In the genomic region with DNA sequence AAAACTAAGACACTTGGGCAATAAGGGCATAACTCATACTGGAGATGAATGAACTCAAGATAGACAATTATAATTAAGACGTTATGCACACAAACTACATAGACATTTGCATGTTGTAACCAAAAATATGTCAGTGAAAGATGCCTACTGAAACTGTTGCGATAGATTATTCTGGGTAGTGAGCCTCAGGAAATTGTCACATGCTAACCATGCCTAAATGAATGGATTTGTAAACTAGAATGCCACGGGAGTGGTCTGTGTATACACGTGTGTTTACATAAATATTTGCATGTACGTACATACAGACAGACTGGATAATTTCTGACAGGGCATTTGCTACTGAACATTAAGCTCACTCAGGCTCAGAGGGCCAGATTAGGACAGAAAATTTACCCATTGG, we compare ENCODE assay signal across 9 cellular contexts.
DNase-seq lines count a peak whose midpoint lies in the region; ATAC-seq and TF ChIP-seq lines count a peak whose summit lies in the region.
"Had no signal": no experiment of that assay in that cellular context is flagged by ENCODE, and none has a peak within 500 bp of the region (broad histone marks: within the 10 kb centered on the region; RNA-seq: fewer than 3 reads in every experiment).

No MANE protein-coding gene starts in this region.

- H3K4me1 Mint-ChIP-seq in activated naive CD4-positive, alpha-beta T cell treated with anti-CD3 and anti-CD28 coated beads, Interleukin-2, amount 50 U/mL, for 24 hours = no peaks in the 10 kb centered on the region
- peaks cover 5% of the 10 kb centered on the region for H3K4me1 Mint-ChIP-seq in activated naive CD8-positive, alpha-beta T cell treated with anti-CD3 and anti-CD28 coated beads, Interleukin-2, amount 50 U/mL, for 24 hours
- H3K4me1 Mint-ChIP-seq in stimulated activated naive B cell treated with anti-CD40 and anti-IgM and Interleukin-4, amounts not matched to agents 10 μg/mL and 1 μg/mL and 100 μg/mL, for 72 hours = peaks cover 14 to 45% of the 10 kb centered on the region in 2 donors

- no peaks in the 10 kb centered on the region for H3K27me3 Mint-ChIP-seq in activated naive CD4-positive, alpha-beta T cell treated with anti-CD3 and anti-CD28 coated beads, Interleukin-2, amount 50 U/mL, for 24 hours
- H3K27me3 Mint-ChIP-seq in activated naive CD8-positive, alpha-beta T cell treated with anti-CD3 and anti-CD28 coated beads, Interleukin-2, amount 50 U/mL, for 24 hours = peaks cover 2% of the 10 kb centered on the region
- no peaks in the 10 kb centered on the region for H3K27me3 Mint-ChIP-seq in stimulated activated naive B cell treated with anti-CD40 and anti-IgM and Interleukin-4, amounts not matched to agents 10 μg/mL and 1 μg/mL and 100 μg/mL, for 72 hours

- TF ChIP-seq CTCF in WERI-Rb-1 (IDR thresholded peaks at IDR 0.05; ENCODE audit: low read depth, low read length) = no peak

- H3K9me3 ChIP-seq in WERI-Rb-1 (ENCODE audit: severe bottlenecking) = no peaks in the 10 kb centered on the region
- H3K9me3 ChIP-seq: mucosa of descending colon had no signal

- no peaks in the 10 kb centered on the region for H3K36me3 Mint-ChIP-seq in activated naive CD4-positive, alpha-beta T cell treated with anti-CD3 and anti-CD28 coated beads, Interleukin-2, amount 50 U/mL, for 24 hours
- no peaks in the 10 kb centered on the region for H3K36me3 Mint-ChIP-seq in activated naive CD8-positive, alpha-beta T cell treated with anti-CD3 and anti-CD28 coated beads, Interleukin-2, amount 50 U/mL, for 24 hours (ENCODE audit: low read depth)
- peaks cover 0 to 16% of the 10 kb centered on the region in 2 donors for H3K36me3 Mint-ChIP-seq in stimulated activated naive B cell treated with anti-CD40 and anti-IgM and Interleukin-4, amounts not matched to agents 10 μg/mL and 1 μg/mL and 100 μg/mL, for 72 hours

- H3K4me3 Mint-ChIP-seq in activated naive CD4-positive, alpha-beta T cell treated with anti-CD3 and anti-CD28 coated beads, Interleukin-2, amount 50 U/mL, for 24 hours = peak overlapping the region; percentile 89
- H3K4me3 Mint-ChIP-seq in activated naive CD8-positive, alpha-beta T cell treated with anti-CD3 and anti-CD28 coated beads, Interleukin-2, amount 50 U/mL, for 24 hours = peak overlapping the region; percentile 89
- H3K4me3 Mint-ChIP-seq in stimulated activated naive B cell treated with anti-CD40 and anti-IgM and Interleukin-4, amounts not matched to agents 10 μg/mL and 1 μg/mL and 100 μg/mL, for 72 hours = peak overlapping the region; percentile 92 to 94

- ATAC-seq in HG02981 (IDR thresholded peaks at IDR 0.05; ENCODE audit: unreplicated experiment) (peak; percentile 46), HG03571 (IDR thresholded peaks at IDR 0.05; ENCODE audit: unreplicated experiment) (no peak)
- ATAC-seq in activated naive CD8-positive, alpha-beta T cell treated with anti-CD3 and anti-CD28 coated beads, Interleukin-2, amount 50 U/mL, for 24 hours = no peak
- ATAC-seq in stimulated activated naive B cell treated with anti-CD40 and anti-IgM and Interleukin-4, amounts not matched to agents 10 μg/mL and 1 μg/mL and 100 μg/mL, for 72 hours (replicated peaks) = no peak

- no peak for DNase-seq in activated naive CD4-positive, alpha-beta T cell treated with Interleukin-2 at 50 U/mL for 16 hours
- no peak for DNase-seq in activated naive CD8-positive, alpha-beta T cell treated with anti-CD3 and anti-CD28 coated beads, Interleukin-2, amount 50 U/mL, for 24 hours
- DNase-seq in stimulated activated naive B cell treated with anti-CD40 and anti-IgM and Interleukin-4, amounts not matched to agents 10 μg/mL and 1 μg/mL and 100 μg/mL, for 72 hours = no peak
- no peak for DNase-seq in effector CD8-positive, alpha-beta T cell (lab: John Stamatoyannopoulos, UW)
- no peak for DNase-seq in WERI-Rb-1

- no peak overlapping the region for H3K4me3 ChIP-seq in WERI-Rb-1 (ENCODE audit: low read depth, low read length)
- H3K4me3 ChIP-seq: mucosa of descending colon had no signal

- H3K27ac Mint-ChIP-seq in activated naive CD4-positive, alpha-beta T cell treated with anti-CD3 and anti-CD28 coated beads, Interleukin-2, amount 50 U/mL, for 24 hours = no peak overlapping the region
- no peak overlapping the region for H3K27ac Mint-ChIP-seq in activated naive CD8-positive, alpha-beta T cell treated with anti-CD3 and anti-CD28 coated beads, Interleukin-2, amount 50 U/mL, for 24 hours
- H3K27ac Mint-ChIP-seq in stimulated activated naive B cell treated with anti-CD40 and anti-IgM and Interleukin-4, amounts not matched to agents 10 μg/mL and 1 μg/mL and 100 μg/mL, for 72 hours = peak overlapping the region; percentile 96

- H3K27me3 ChIP-seq in WERI-Rb-1 (ENCODE audit: insufficient read depth, low read depth, severe bottlenecking) = no peaks in the 10 kb centered on the region

- H3K36me3 ChIP-seq in WERI-Rb-1 = no peaks in the 10 kb centered on the region

- no peak overlapping the region for H3K27ac ChIP-seq in WERI-Rb-1

- no peaks in the 10 kb centered on the region for H3K9me3 Mint-ChIP-seq in activated naive CD4-positive, alpha-beta T cell treated with anti-CD3 and anti-CD28 coated beads, Interleukin-2, amount 50 U/mL, for 24 hours
- no peaks in the 10 kb centered on the region for H3K9me3 Mint-ChIP-seq in activated naive CD8-positive, alpha-beta T cell treated with anti-CD3 and anti-CD28 coated beads, Interleukin-2, amount 50 U/mL, for 24 hours
- H3K9me3 Mint-ChIP-seq in stimulated activated naive B cell treated with anti-CD40 and anti-IgM and Interleukin-4, amounts not matched to agents 10 μg/mL and 1 μg/mL and 100 μg/mL, for 72 hours = no peaks in the 10 kb centered on the region
